In genomic region chr19:11377237-11377636, GRCh38 we compare ENCODE assay signal across 8 cellular contexts. TPM values are rescaled to one million over a fixed set of nuclear protein-coding genes. Genes with fewer than 3 reads are reported as not detected.
A peak's percentile ranks its signal among the peaks of the same experiment; 100 is the strongest.
DNase-seq lines count a peak whose midpoint lies in the region; ATAC-seq and TF ChIP-seq lines count a peak whose summit lies in the region.

No MANE protein-coding gene starts in this region.

- H3K27me3 ChIP-seq in adrenal gland, result no peaks in the 10 kb centered on the region

- CTCF ChIA-PET in GM10248 (lab: Yijun Ruan, JAX), result interaction anchor here (0.7 to 5.4 kb wide), 19 partner anchors 9 to 240 kb away, joined by 3 to 40 read pairs (median 3); partner anchors contain the start of genes CCDC159, ODAD3, PRKCSH and RGL3

- peak; percentile 74 for DNase-seq in COLO829 (ENCODE audit: low spot score)
- peak; percentile 96 for DNase-seq in M059J (ENCODE audit: low read depth)
- peak; percentile 77 to 91 (median 80) for DNase-seq in adrenal gland
- DNase-seq in mucosa of descending colon, result no peak
- DNase-seq in GM10248 (ENCODE audit: extremely low spot score), result no peak

- H3K27ac ChIP-seq in adrenal gland (peak overlapping the region; percentile 53 to 97 (median 88)), mesodermal cell (ENCODE audit: low read depth, low read length, severe bottlenecking) (peak overlapping the region; percentile 16)

- ATAC-seq in mucosa of descending colon (no peak), HG03520 (IDR thresholded peaks at IDR 0.05; ENCODE audit: unreplicated experiment) (no peak), GM18907 (IDR thresholded peaks at IDR 0.05; ENCODE audit: unreplicated experiment) (no peak)

- TF ChIP-seq CTCF in adrenal gland (IDR thresholded peaks at IDR 0.05) (no peak), mucosa of descending colon (IDR thresholded peaks at IDR 0.05) (no peak), GM10248 (IDR thresholded peaks at IDR 0.05; ENCODE audit: control extremely low read depth, extremely low read depth, low read depth, missing control alignments) (no peak)

- H3K9me3 ChIP-seq in adrenal gland (replicated peaks in 1 of 3), result no peaks in the 10 kb centered on the region
- H3K9me3 ChIP-seq in mesodermal cell (ENCODE audit: control insufficient read depth, low read length), result no peaks in the 10 kb centered on the region
- no peaks in the 10 kb centered on the region for H3K9me3 ChIP-seq in mucosa of descending colon

- no peak for TF ChIP-seq POLR2A in adrenal gland (IDR thresholded peaks at IDR 0.05)

- peaks cover 46 to 67% of the 10 kb centered on the region in 2 donors for H3K4me1 ChIP-seq in adrenal gland (replicated peaks in 1 of 2)
- peaks cover 17% of the 10 kb centered on the region for H3K4me1 ChIP-seq in mesodermal cell (ENCODE audit: control insufficient read depth, insufficient read depth, low read length, poor library complexity, severe bottlenecking)
- peaks cover 36% of the 10 kb centered on the region for H3K4me1 ChIP-seq in mucosa of descending colon (ENCODE audit: low read depth)

- no peaks in the 10 kb centered on the region for H3K36me3 ChIP-seq in adrenal gland (replicated peaks in 1 of 2)
- peaks cover 24% of the 10 kb centered on the region for H3K36me3 ChIP-seq in mesodermal cell (ENCODE audit: control insufficient read depth, insufficient read depth, low read length)
- H3K36me3 ChIP-seq in mucosa of descending colon (ENCODE audit: low read depth), result no peaks in the 10 kb centered on the region

- intact Hi-C loops in adrenal gland (cut with DNase I) (no loop called here), mucosa of descending colon (cut with DNase I, micrococcal nuclease) (no loop called here)

- POLR2A ChIA-PET in GM10248 (lab: Yijun Ruan, JAX), result no interaction called here

- no peak overlapping the region for H3K4me3 ChIP-seq in adrenal gland
- no peak overlapping the region for H3K4me3 ChIP-seq in mesodermal cell (ENCODE audit: extremely low read depth, insufficient read depth, low read length, poor library complexity, severe bottlenecking)
- H3K4me3 ChIP-seq in mucosa of descending colon, result no peak overlapping the region

RNA-seq across cellular contexts. Expression of gene SWSAP1, which starts 2.8 kb away (rescaled TPM):
- 2.4 and 2.7 TPM in 2 replicates for total RNA-seq in M059J (2014; rRNA removed; shearing (Covaris generic))
- 1 to 10 TPM; 2.6 to 5.5 (median 3.8) TPM for total RNA-seq in adrenal gland
- polyA plus RNA-seq in adrenal gland, result 1 to 10 TPM; 2.1 to 8.4 (median 6.0) TPM
- 1.6 TPM for polyA plus RNA-seq in mesodermal cell (2013, experiment 1 of 2)
- polyA plus RNA-seq in mesodermal cell (2013, experiment 2 of 2), result 1.4 TPM
- 1 to 10 TPM; 2.5 to 3.4 (median 3.3) TPM for total RNA-seq in mucosa of descending colon

RNA-seq across cellular contexts. Expression of gene EPOR, which starts 6.9 kb away (rescaled TPM):
- 10.5 and 10.7 TPM in 2 replicates for total RNA-seq in M059J (2014; rRNA removed; shearing (Covaris generic))
- total RNA-seq in adrenal gland (10 to 100 TPM; 15.7 to 37.9 (median 23.5) TPM), mucosa of descending colon (1 to 10 TPM; 2.8 to 4.7 (median 3.6) TPM)
- polyA plus RNA-seq in adrenal gland, result 10 to 100 TPM in 2 of 3 donors, 1 to 10 TPM in 1; 6.8 to 74.0 (median 49.3) TPM
- polyA plus RNA-seq in mesodermal cell (2013, experiment 1 of 2), result 15.2 TPM
- 16.7 TPM for polyA plus RNA-seq in mesodermal cell (2013, experiment 2 of 2)

RNA-seq across cellular contexts. Expression of gene PLPPR2, which starts 22.0 kb away (rescaled TPM):
- total RNA-seq in M059J (2014; rRNA removed; shearing (Covaris generic)), result 27.9 and 31.6 TPM in 2 replicates
- total RNA-seq in adrenal gland (10 to 100 TPM; 31.3 to 46.8 (median 43.0) TPM), mucosa of descending colon (10 to 100 TPM in 1 of 3 donors, 1 to 10 TPM in 2; 5.1 to 32.8 (median 7.4) TPM)
- polyA plus RNA-seq in adrenal gland, result 10 to 100 TPM; 12.1 to 57.0 (median 39.9) TPM
- 13.9 TPM for polyA plus RNA-seq in mesodermal cell (2013, experiment 1 of 2)
- polyA plus RNA-seq in mesodermal cell (2013, experiment 2 of 2), result 12.2 TPM

RNA-seq across cellular contexts. Expression of gene CCDC159, which starts 30.9 kb away (rescaled TPM):
- 4.7 and 7.9 TPM in 2 replicates for total RNA-seq in M059J (2014; rRNA removed; shearing (Covaris generic))
- total RNA-seq in adrenal gland, result 10 to 100 TPM; 24.1 to 83.7 (median 58.8) TPM
- 100 to 1,000 TPM in 2 of 3 donors, 10 to 100 TPM in 1; 33.8 to 479 (median 238) TPM for polyA plus RNA-seq in adrenal gland
- polyA plus RNA-seq in mesodermal cell (2013, experiment 1 of 2), result 8.5 TPM
- polyA plus RNA-seq in mesodermal cell (2013, experiment 2 of 2), result 9.8 TPM
- total RNA-seq in mucosa of descending colon, result 10 to 100 TPM; 27.4 to 40.5 (median 38.8) TPM

RNA-seq across cellular contexts. Expression of gene TMEM205, which starts 31.2 kb away (rescaled TPM):
- total RNA-seq in M059J (2014; rRNA removed; shearing (Covaris generic)), result 206 and 246 TPM in 2 replicates
- total RNA-seq in adrenal gland, result 1,000 to 10,000 TPM in 1 of 8 donors, 100 to 1,000 TPM in 7; 191 to 1,314 (median 380) TPM
- polyA plus RNA-seq in adrenal gland, result 100 to 1,000 TPM; 135 to 306 (median 207) TPM
- polyA plus RNA-seq in mesodermal cell (2013, experiment 1 of 2), result 55.4 TPM
- polyA plus RNA-seq in mesodermal cell (2013, experiment 2 of 2), result 41.9 TPM
- 10 to 100 TPM; 37.3 to 61.8 (median 55.7) TPM for total RNA-seq in mucosa of descending colon

Comparison
In these comparisons a context has a peak if more than half of its experiments do, and no peak if none do; other contexts are left out.
1. DNase-seq: peak in COLO829 (single experiment), M059J (single experiment) and adrenal gland (7 of 7); none in mucosa of descending colon (0 of 3) and GM10248 (single experiment).